1 cellular context compared by ENCODE assay signal in genomic region chr14:60971271-60971670, GRCh38.
TF ChIP-seq lines count a peak whose summit lies in the region.

No MANE protein-coding gene starts in this region.

TF ChIP-seq in K562, 482 proteins besides CTCF, POLR2A, EP300 and RAD21:
- TF ChIP-seq ZNF140 (CRISPR knock-in tag; IDR thresholded peaks at IDR 0.05) = no peak
- TF ChIP-seq PHF21A (IDR thresholded peaks at IDR 0.05; ENCODE audit: borderline replicate concordance, low read depth) = no peak
- no peak for TF ChIP-seq ZEB2 (IDR thresholded peaks at IDR 0.05)
- no peak for TF ChIP-seq CCAR2 (IDR thresholded peaks at IDR 0.05; ENCODE audit: low read depth, low read length)
- no peak for TF ChIP-seq RBM14 (IDR thresholded peaks at IDR 0.05; ENCODE audit: borderline replicate concordance, insufficient read depth, low read depth, low read length)
- TF ChIP-seq ZFP91 (CRISPR knock-in tag; IDR thresholded peaks at IDR 0.05) = no peak
- TF ChIP-seq ZNF384 (IDR thresholded peaks at IDR 0.05; ENCODE audit: low read depth, low read length) = 0 out of 2 replicates have a peak, but pooled peaks have one; percentile 12
- TF ChIP-seq ZBTB40 (IDR thresholded peaks at IDR 0.05) = peak; percentile 70
- peak; percentile 56 for TF ChIP-seq ZBTB40 (CRISPR knock-in tag; IDR thresholded peaks at IDR 0.05)
- no peak for TF ChIP-seq ATF7 (IDR thresholded peaks at IDR 0.05)
